15 cellular contexts compared by ENCODE assay signal in the genomic region with DNA sequence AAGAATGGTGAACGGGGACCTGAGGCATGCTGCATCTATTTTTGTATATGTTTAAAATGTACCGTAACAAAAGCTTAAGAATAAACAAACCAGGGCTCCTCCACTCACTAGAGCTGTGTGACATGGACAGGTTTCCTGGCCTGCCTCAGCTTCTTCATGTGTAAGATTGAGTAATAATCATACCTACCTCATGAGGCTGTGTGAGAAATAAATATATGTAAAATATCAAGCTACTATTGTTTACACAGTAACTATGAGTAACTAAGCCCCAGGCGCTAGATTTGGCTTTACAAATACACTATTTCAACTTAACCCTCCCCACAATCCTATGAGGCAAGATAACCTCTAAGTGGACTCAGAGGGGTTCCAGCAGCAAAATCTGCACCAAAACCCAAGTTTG.
DNase-seq lines count a peak whose midpoint lies in the region; ATAC-seq, FAIRE-seq and TF ChIP-seq lines count a peak whose summit lies in the region.
"Had no signal": no experiment of that assay in that cellular context is flagged by ENCODE, and none has a peak within 500 bp of the region (broad histone marks: within the 10 kb centered on the region; RNA-seq: fewer than 3 reads in every experiment).

No MANE protein-coding gene starts in this region.

- H3K9ac ChIP-seq in fibroblast of lung (ENCODE audit: insufficient read depth, low read length): no peak overlapping the region

- no peaks in the 10 kb centered on the region for H3K27me3 ChIP-seq in fibroblast of lung (ENCODE audit: control insufficient read depth, insufficient read depth, low read length)
- no peaks in the 10 kb centered on the region for H3K27me3 ChIP-seq in thoracic aorta (replicated peaks; ENCODE audit: insufficient read depth)

- H3K27ac ChIP-seq in fibroblast of lung (ENCODE audit: insufficient read depth, low read length): no peak overlapping the region
- no peak overlapping the region for H3K27ac ChIP-seq in thoracic aorta

- H3K9me3 ChIP-seq in fibroblast of lung (ENCODE audit: control insufficient read depth, insufficient read depth, low read depth, low read length): no peaks in the 10 kb centered on the region
- H3K9me3 ChIP-seq in thoracic aorta: no peaks in the 10 kb centered on the region

- no peaks in the 10 kb centered on the region for H4K20me1 ChIP-seq in fibroblast of lung (ENCODE audit: control insufficient read depth, extremely low read depth, insufficient read depth, low read length)

- no peak overlapping the region for H2AFZ ChIP-seq in fibroblast of lung (ENCODE audit: low read length)

- ATAC-seq in thoracic aorta (ENCODE audit: insufficient number of reproducible peaks, low FRiP score, low read depth): peak; percentile 18
- ATAC-seq: T-helper 17 cell had no signal

- H3K4me2 ChIP-seq in fibroblast of lung (ENCODE audit: extremely low read depth, insufficient read depth, low read length): no peak overlapping the region

- DNase-seq in HS-5 (ENCODE audit: low read depth): peak; percentile 3
- peak; percentile 5 for DNase-seq in T1000 (lab: John Stamatoyannopoulos, UW)
- peak; percentile 29 to 39 for DNase-seq in fibroblast of lung (ENCODE audit: low read depth in 2 of 2)
- DNase-seq in thoracic aorta (ENCODE audit: low spot score): no peak
- no peak for DNase-seq in COLO668 (lab: John Stamatoyannopoulos, UW; ENCODE audit: unreplicated experiment)
- DNase-seq in GM19239 (ENCODE audit: insufficient read length, low spot score): no peak
- no peak for DNase-seq in activated T-cell treated with anti-CD3 and anti-CD28 coated beads, Interleukin-2, amount 50 U/mL, for 48 hours
- DNase-seq: activated CD4-positive, alpha-beta T cell treated with anti-CD3 and anti-CD28 coated beads, Interleukin-2, amount 50 U/mL, for 1 hour; COR-L47; NCI-H2171 treated with DMSO at 0.1 percent for 48 hours; nucleus accumbens; OCI-M1; T-helper 17 cell had no signal

- H3K4me1 ChIP-seq in fibroblast of lung (ENCODE audit: control insufficient read depth, extremely low read depth, insufficient read depth, low read length): no peaks in the 10 kb centered on the region
- H3K4me1 ChIP-seq in thoracic aorta (ENCODE audit: control insufficient read depth in 1 of 2, low read depth in 2 of 2): no peaks in the 10 kb centered on the region

- H3K4me3 ChIP-seq in fibroblast of lung (replicated peaks in 1 of 4; ENCODE audit: control extremely low read depth in 1 of 4, insufficient read depth in 1 of 4, low read depth in 3 of 4, low read length in 4 of 4) (no peak overlapping the region), thoracic aorta (no peak overlapping the region)
- H3K4me3 ChIP-seq: lung, smooth muscle cell had no signal

- no peaks in the 10 kb centered on the region for H3K36me3 ChIP-seq in fibroblast of lung (ENCODE audit: control insufficient read depth, insufficient read depth, low read length)
- H3K36me3 ChIP-seq in thoracic aorta: peaks cover 10% of the 10 kb centered on the region

- FAIRE-seq in GM19239 (lab: Jason Lieb, UNC): no peak

- H3K79me2 ChIP-seq in fibroblast of lung (ENCODE audit: control insufficient read depth, insufficient read depth, low read length): no peaks in the 10 kb centered on the region

- TF ChIP-seq CTCF in fibroblast of lung (conservative IDR thresholded peaks at IDR 0.05 in 1 of 2, IDR thresholded peaks at IDR 0.05 in 1 of 2; ENCODE audit: low read depth in 1 of 2, low read length in 2 of 2): no peak
- no peak for TF ChIP-seq CTCF in thoracic aorta (IDR thresholded peaks at IDR 0.05)

Comparison
In these comparisons a context has a peak if more than half of its experiments do, and no peak if none do; other contexts are left out.
1. DNase-seq: peak in HS-5 (single experiment), T1000 (single experiment) and fibroblast of lung (2 of 2); none in thoracic aorta (single experiment), COLO668 (single experiment), GM19239 (single experiment) and activated T-cell treated with anti-CD3 and anti-CD28 coated beads, Interleukin-2, amount 50 U/mL, for 48 hours (0 of 2).